Comparison of ENCODE assay signal across 14 cellular contexts in genomic region chr13:92137519-92137918, GRCh38.
"Had no signal": no experiment of that assay in that cellular context is flagged by ENCODE, and none has a peak within 500 bp of the region (broad histone marks: within the 10 kb centered on the region; RNA-seq: fewer than 3 reads in every experiment).

No MANE protein-coding gene starts in this region.

- H3K27ac ChIP-seq: brain microvascular endothelial cell, foreskin keratinocyte, suprapubic skin had no signal

- DNase-seq: activated CD4-positive, alpha-beta T cell treated with anti-CD3 and anti-CD28 coated beads, Interleukin-2, amount 50 U/mL, for 4 hours; activated CD4-positive, CD25-positive, alpha-beta regulatory T cell treated with anti-CD3 and anti-CD28 coated beads, Interleukin-2, amount 50 U/mL, for 72 hours; activated T-cell treated with anti-CD3 and anti-CD28 coated beads, Interleukin-2, amount 50 U/mL, for 1 hour; endodermal cell; head of caudate nucleus; naive B cell; stimulated activated CD4-positive, alpha-beta T cell treated with anti-CD3 and anti-CD28 coated beads, Interleukin-12 subunit alpha, Interleukin-12 subunit beta, amount 100 ng/mL, for 4 hours; stimulated activated CD4-positive, alpha-beta T cell treated with anti-CD3 and anti-CD28 coated beads, Interleukin-2, amount 100 ng/mL, for 48 hours; stimulated activated CD8-positive, alpha-beta memory T cell treated with anti-CD3 and anti-CD28 coated beads, Interleukin-4, amount 100 ng/mL, for 48 hours; stimulated activated naive CD8-positive, alpha-beta T cell treated with anti-CD3 and anti-CD28 coated beads, Interleukin-15, Interleukin-2, amounts not matched to agents 100 U/mL and 50 U/mL, for 24 hours had no signal

- H3K27me3 ChIP-seq: brain microvascular endothelial cell, foreskin keratinocyte, suprapubic skin had no signal

- H3K36me3 ChIP-seq: brain microvascular endothelial cell, suprapubic skin had no signal

- H3K4me1 ChIP-seq: foreskin keratinocyte, suprapubic skin had no signal

- H3K4me3 ChIP-seq: lung, suprapubic skin had no signal

- H3K9me3 ChIP-seq: suprapubic skin had no signal
